22 cellular contexts compared by ENCODE assay signal in genomic region chr15:27046891-27047290, GRCh38.
"Had no signal": no experiment of that assay in that cellular context is flagged by ENCODE, and none has a peak within 500 bp of the region (broad histone marks: within the 10 kb centered on the region; RNA-seq: fewer than 3 reads in every experiment).

No MANE protein-coding gene starts in this region.

- ATAC-seq: activated CD8-positive, alpha-beta T cell treated with anti-CD3 and anti-CD28 coated beads, Interleukin-2, amount 10 ng/mL, durations not matched to agents 7 days and 5 days; body of pancreas; Panc1; Right ventricle myocardium inferior; T-helper 17 cell; WTC11 had no signal

- DNase-seq: activated CD4-positive, alpha-beta T cell treated with anti-CD3 and anti-CD28 coated beads for 48 hours; activated CD4-positive, alpha-beta T cell treated with anti-CD3 and anti-CD28 coated beads, Interleukin-2, amount 50 U/mL, for 4 hours; activated CD4-positive, CD25-positive, alpha-beta regulatory T cell treated with anti-CD3 and anti-CD28 coated beads, Interleukin-2, amount 50 U/mL, for 72 hours; activated CD8-positive, alpha-beta T cell treated with anti-CD3 and anti-CD28 coated beads, Interleukin-2, amount 10 ng/mL, durations not matched to agents 7 days and 5 days; activated effector memory CD4-positive, alpha-beta T cell treated with Interleukin-2 at 50 U/mL for 16 hours; activated naive CD4-positive, alpha-beta T cell; activated T-cell treated with anti-CD3 and anti-CD28 coated beads, Interleukin-2, amount 50 U/mL, for 24 hours; body of pancreas; central memory CD4-positive, alpha-beta T cell; MG63; NCI-H1048; NCI-H146; NCI-H1930; NCI-H2107; NCI-H510A treated with DMSO at 0.1 percent for 48 hours; NCI-H748 treated with DMSO at 0.1 percent for 48 hours; RPMI8226; T-helper 17 cell; T-helper 9 cell had no signal
